Comparison of ENCODE assay signal across 14 cellular contexts in the genomic region with DNA sequence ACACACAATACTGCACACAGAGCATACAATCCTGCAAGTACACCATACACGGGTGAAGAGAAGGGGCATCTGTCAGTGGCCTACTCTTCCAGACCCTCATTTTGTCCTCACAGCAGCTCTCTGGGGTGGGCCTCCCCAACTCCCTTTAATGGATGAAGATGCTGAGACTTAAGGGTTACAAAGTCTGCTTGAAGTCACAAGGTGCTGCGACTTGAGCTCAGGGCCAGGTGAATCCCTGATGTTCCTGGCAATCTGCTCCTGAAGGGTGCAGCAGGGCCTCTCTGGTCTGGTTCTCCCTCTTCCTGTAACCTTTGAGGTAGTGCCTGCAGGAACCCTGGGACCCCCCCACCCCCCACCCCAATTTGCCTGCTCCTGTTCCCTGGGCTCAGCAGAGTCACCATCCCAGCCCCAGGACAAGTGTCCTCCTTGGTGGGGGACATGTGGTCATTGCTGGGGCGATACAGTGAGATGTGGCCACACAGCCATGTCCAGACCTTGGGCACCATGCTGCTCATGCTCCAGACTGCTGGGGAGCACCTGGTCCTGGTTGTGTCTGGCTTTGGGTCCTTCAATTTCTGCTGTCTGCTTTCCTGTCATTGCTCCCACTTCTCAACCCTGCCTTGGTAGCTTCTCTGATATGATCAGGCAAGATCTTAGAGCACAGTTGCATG.
"Had no signal": no experiment of that assay in that cellular context is flagged by ENCODE, and none has a peak within 500 bp of the region (broad histone marks: within the 10 kb centered on the region; RNA-seq: fewer than 3 reads in every experiment).

No MANE protein-coding gene starts in this region.

- H3K9me3 Mint-ChIP-seq: central memory CD8-positive, alpha-beta T cell had no signal

- H3K9me3 ChIP-seq: right lobe of liver, testis, uterus had no signal

- H3K4me3 Mint-ChIP-seq: activated T-cell treated with anti-CD3 and anti-CD28 coated beads, Interleukin-2, amount 50 U/mL, for 4 hours; central memory CD8-positive, alpha-beta T cell; dendritic cell treated with granulocyte-macrophage colony-stimulating factor and Interleukin-4, amounts not matched to agents 40 ng/mL and 50 ng/mL, for 4 days; mesothelial cell of epicardium had no signal

- H3K27ac ChIP-seq: hepatocyte, right lobe of liver, spleen, testis, uterus had no signal

- H3K27me3 ChIP-seq: hepatocyte, right lobe of liver, testis, uterus had no signal

- H3K4me3 ChIP-seq: hepatocyte, right lobe of liver, spleen, testis, uterus had no signal

- H3K27me3 Mint-ChIP-seq: central memory CD8-positive, alpha-beta T cell had no signal

- H3K27ac Mint-ChIP-seq: dendritic cell treated with granulocyte-macrophage colony-stimulating factor and Interleukin-4, amounts not matched to agents 40 ng/mL and 50 ng/mL, for 4 days; mesothelial cell of epicardium; progenitor cell of endocrine pancreas had no signal

- H3K4me1 ChIP-seq: right lobe of liver, uterus had no signal

- ATAC-seq: right lobe of liver had no signal

- DNase-seq: activated gamma-delta T cell treated with Interleukin-2 at 50 U/mL for 16 hours; activated T-cell treated with anti-CD3 and anti-CD28 coated beads, Interleukin-2, amount 50 U/mL, for 4 hours; SIG-M5; spleen; stimulated activated CD4-positive, alpha-beta T cell treated with anti-CD3 and anti-CD28 coated beads, Interleukin-1b, Interleukin-23, amount 100 ng/mL, for 48 hours; stimulated activated naive CD4-positive, alpha-beta T cell treated with Interleukin-2 at 50 U/mL for 16 hours; testis; uterus had no signal

- H3K36me3 ChIP-seq: right lobe of liver, spleen, uterus had no signal
